In genomic region chr22:16599648-16600047, GRCh38 we compare ENCODE assay signal across 1 cellular context.
TF ChIP-seq lines count a peak whose summit lies in the region.
"Not testable (repeated sequence)": the region's sequence is repeated elsewhere in the genome, so short reads cannot be mapped to it uniquely, and the experiment has no call there.

No MANE protein-coding gene starts in this region.

TF ChIP-seq in K562, 482 proteins besides CTCF, POLR2A, EP300 and RAD21 (continued from another document):
- TF ChIP-seq PREB (CRISPR knock-in tag; IDR thresholded peaks at IDR 0.05) (peak; percentile 55; the same call in 1 of the 2 replicates), NFE2 (IDR thresholded peaks at IDR 0.05; ENCODE audit: low read depth) (peak; percentile 93), STAT6 (CRISPR knock-in tag; IDR thresholded peaks at IDR 0.05) (peak; percentile 46; the same call in 1 of the 2 replicates), ATF1 (tag; IDR thresholded peaks at IDR 0.05) (peak; percentile 15; the same call in 1 of the 2 replicates), C11orf30 (IDR thresholded peaks at IDR 0.05; ENCODE audit: low read depth) (peak; percentile 97), MAFG (tag; conservative IDR thresholded peaks at IDR 0.05) (peak; percentile 99), EP400 (IDR thresholded peaks at IDR 0.05) (0 out of 2 replicates have a peak, but pooled peaks have one; percentile 40), PBX2 (tag; conservative IDR thresholded peaks at IDR 0.05; ENCODE audit: low read depth) (peak; percentile 80), ELF4 (CRISPR knock-in tag; IDR thresholded peaks at IDR 0.05) (peak; percentile 76), MEIS2 (IDR thresholded peaks at IDR 0.05; ENCODE audit: partially characterized antibody) (peak; percentile 82), HDAC1 (IDR thresholded peaks at IDR 0.05) (peak in 1 of 2 experiments; percentile 65; a peak in 1 of 4 replicates), FOXK2 (conservative IDR thresholded peaks at IDR 0.05 in 1 of 2, IDR thresholded peaks at IDR 0.05 in 1 of 2; ENCODE audit: low read depth in 2 of 2) (peak; percentile 44 to 54; a peak in 2 of 4 replicates), MAFF (IDR thresholded peaks at IDR 0.05; ENCODE audit: low read length) (peak; percentile 83), ATF4 (CRISPR knock-in tag; IDR thresholded peaks at IDR 0.05) (0 out of 2 replicates have a peak, but pooled peaks have one; percentile 17), TRIM28 (IDR thresholded peaks at IDR 0.05) (0 out of 2 replicates have a peak, but pooled peaks have one; percentile 25), MNT (conservative IDR thresholded peaks at IDR 0.05) (peak in 1 of 2 experiments; percentile 27; a peak in 1 of 4 replicates)
- not testable (repeated sequence) for TF ChIP-seq ATF1 (CRISPR knock-in tag; IDR thresholded peaks at IDR 0.05); PBX2 (CRISPR knock-in tag; IDR thresholded peaks at IDR 0.05; ENCODE audit: low read depth)
